In the genomic region with DNA sequence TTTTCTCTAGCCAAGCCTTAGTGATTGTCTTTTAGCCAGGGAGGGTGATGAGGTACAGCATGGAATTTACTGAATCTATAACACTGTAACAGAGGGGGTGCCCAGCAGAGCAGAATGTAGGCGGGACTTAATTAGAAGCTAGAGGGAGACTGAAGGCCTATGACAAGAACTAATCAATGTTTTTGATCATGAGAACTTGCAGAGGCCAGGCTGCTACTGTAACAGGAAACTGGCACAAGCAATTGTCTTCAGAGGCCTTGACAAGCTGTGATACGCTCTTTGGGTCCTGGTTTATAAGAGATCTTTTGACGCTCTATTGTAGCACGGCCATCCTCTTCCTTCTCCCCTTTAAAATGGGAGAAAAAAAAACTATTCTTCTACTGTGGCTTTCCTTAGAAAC, we compare ENCODE assay signal across 23 cellular contexts.
"Had no signal": no experiment of that assay in that cellular context is flagged by ENCODE, and none has a peak within 500 bp of the region (broad histone marks: within the 10 kb centered on the region; RNA-seq: fewer than 3 reads in every experiment).

No MANE protein-coding gene starts in this region.

- H3K36me3 ChIP-seq: heart right ventricle, right lobe of liver, stomach, suprapubic skin, transverse colon had no signal

- H3K27ac ChIP-seq: heart right ventricle, parathyroid adenoma, right lobe of liver, skin epidermis, stomach, suprapubic skin, transverse colon had no signal

- H3K9me3 ChIP-seq: heart right ventricle, right lobe of liver, suprapubic skin, transverse colon had no signal

- H3K4me3 Mint-ChIP-seq: activated CD4-positive, alpha-beta memory T cell treated with anti-CD3 and anti-CD28 coated beads, Interleukin-2, amount 10 ng/mL, durations not matched to agents 7 days and 5 days; activated CD4-positive, alpha-beta T cell treated with anti-CD3 and anti-CD28 coated beads, Interleukin-2, amount 10 ng/mL, durations not matched to agents 24 days and 14 days; activated naive CD4-positive, alpha-beta T cell treated with anti-CD3 and anti-CD28 coated beads for 36 hours; activated naive CD8-positive, alpha-beta T cell treated with anti-CD3 and anti-CD28 coated beads, Interleukin-2, amount 10 ng/mL, durations not matched to agents 7 days and 5 days; activated T-cell treated with anti-CD3 and anti-CD28 coated beads, Interleukin-2, amount 50 U/mL, for 72 hours; nephron; stimulated activated memory B cell treated with anti-CD40 and anti-IgM and Interleukin-4, amounts not matched to agents 10 μg/mL and 1 μg/mL and 100 μg/mL, for 72 hours had no signal

- ATAC-seq: activated CD4-positive, CD25-positive, alpha-beta regulatory T cell treated with anti-CD3 and anti-CD28 coated beads, Interleukin-2, amount 50 U/mL, for 24 hours; activated T-cell treated with anti-CD3 and anti-CD28 coated beads, Interleukin-2, amount 50 U/mL, for 72 hours; heart right ventricle; left ventricle myocardium superior; right lobe of liver; stimulated activated memory B cell treated with anti-CD40 and anti-IgM and Interleukin-4, amounts not matched to agents 10 μg/mL and 1 μg/mL and 100 μg/mL, for 72 hours had no signal

- DNase-seq: activated CD4-positive, alpha-beta memory T cell treated with anti-CD3 and anti-CD28 coated beads, Interleukin-2, amount 10 ng/mL, durations not matched to agents 7 days and 5 days; activated CD4-positive, alpha-beta T cell treated with anti-CD3 and anti-CD28 coated beads, Interleukin-2, amount 10 ng/mL, durations not matched to agents 24 days and 14 days; activated effector memory CD4-positive, alpha-beta T cell treated with Interleukin-2 at 50 U/mL for 16 hours; activated naive CD4-positive, alpha-beta T cell treated with anti-CD3 and anti-CD28 coated beads for 36 hours; activated naive CD8-positive, alpha-beta T cell treated with anti-CD3 and anti-CD28 coated beads, Interleukin-2, amount 10 ng/mL, durations not matched to agents 7 days and 5 days; activated T-cell treated with anti-CD3 and anti-CD28 coated beads, Interleukin-2, amount 50 U/mL, for 72 hours; amniotic stem cell; cortex of kidney; heart right ventricle; kidney glomerular epithelial cell; left ventricle myocardium superior; mammary epithelial cell; nucleus accumbens; right lobe of liver; stimulated activated CD4-positive, alpha-beta T cell treated with anti-CD3 and anti-CD28 coated beads, Interleukin-15, amount 100 ng/mL, for 24 hours; stomach; transverse colon had no signal

- H3K27me3 ChIP-seq: heart right ventricle, right lobe of liver, stomach, suprapubic skin, transverse colon had no signal

- H3K27ac Mint-ChIP-seq: activated CD4-positive, alpha-beta memory T cell treated with anti-CD3 and anti-CD28 coated beads, Interleukin-2, amount 10 ng/mL, durations not matched to agents 7 days and 5 days; activated CD4-positive, alpha-beta T cell treated with anti-CD3 and anti-CD28 coated beads, Interleukin-2, amount 10 ng/mL, durations not matched to agents 24 days and 14 days; activated naive CD4-positive, alpha-beta T cell treated with anti-CD3 and anti-CD28 coated beads for 36 hours; activated naive CD8-positive, alpha-beta T cell treated with anti-CD3 and anti-CD28 coated beads, Interleukin-2, amount 10 ng/mL, durations not matched to agents 7 days and 5 days; activated T-cell treated with anti-CD3 and anti-CD28 coated beads, Interleukin-2, amount 50 U/mL, for 72 hours; nephron; stimulated activated memory B cell treated with anti-CD40 and anti-IgM and Interleukin-4, amounts not matched to agents 10 μg/mL and 1 μg/mL and 100 μg/mL, for 72 hours had no signal

- H3K36me3 Mint-ChIP-seq: activated naive CD8-positive, alpha-beta T cell treated with anti-CD3 and anti-CD28 coated beads, Interleukin-2, amount 10 ng/mL, durations not matched to agents 7 days and 5 days; stimulated activated memory B cell treated with anti-CD40 and anti-IgM and Interleukin-4, amounts not matched to agents 10 μg/mL and 1 μg/mL and 100 μg/mL, for 72 hours had no signal

- H3K9me3 Mint-ChIP-seq: activated CD4-positive, alpha-beta T cell treated with anti-CD3 and anti-CD28 coated beads, Interleukin-2, amount 10 ng/mL, durations not matched to agents 24 days and 14 days; nephron had no signal

- H3K9ac ChIP-seq: parathyroid adenoma had no signal

- H3K27me3 Mint-ChIP-seq: activated CD4-positive, alpha-beta memory T cell treated with anti-CD3 and anti-CD28 coated beads, Interleukin-2, amount 10 ng/mL, durations not matched to agents 7 days and 5 days; activated CD4-positive, alpha-beta T cell treated with anti-CD3 and anti-CD28 coated beads, Interleukin-2, amount 10 ng/mL, durations not matched to agents 24 days and 14 days; activated naive CD8-positive, alpha-beta T cell treated with anti-CD3 and anti-CD28 coated beads, Interleukin-2, amount 10 ng/mL, durations not matched to agents 7 days and 5 days; stimulated activated memory B cell treated with anti-CD40 and anti-IgM and Interleukin-4, amounts not matched to agents 10 μg/mL and 1 μg/mL and 100 μg/mL, for 72 hours had no signal

- H3K4me3 ChIP-seq: heart right ventricle, right lobe of liver, skin epidermis, stomach, suprapubic skin, transverse colon had no signal

- H3K79me2 ChIP-seq: parathyroid adenoma had no signal

- H3K4me1 Mint-ChIP-seq: activated CD4-positive, alpha-beta memory T cell treated with anti-CD3 and anti-CD28 coated beads, Interleukin-2, amount 10 ng/mL, durations not matched to agents 7 days and 5 days; activated CD4-positive, alpha-beta T cell treated with anti-CD3 and anti-CD28 coated beads, Interleukin-2, amount 10 ng/mL, durations not matched to agents 24 days and 14 days; activated naive CD8-positive, alpha-beta T cell treated with anti-CD3 and anti-CD28 coated beads, Interleukin-2, amount 10 ng/mL, durations not matched to agents 7 days and 5 days; nephron; stimulated activated memory B cell treated with anti-CD40 and anti-IgM and Interleukin-4, amounts not matched to agents 10 μg/mL and 1 μg/mL and 100 μg/mL, for 72 hours had no signal

- H2AFZ ChIP-seq: parathyroid adenoma had no signal

- H3K4me1 ChIP-seq: parathyroid adenoma, right lobe of liver, stomach, suprapubic skin, transverse colon had no signal
